In the genomic region with DNA sequence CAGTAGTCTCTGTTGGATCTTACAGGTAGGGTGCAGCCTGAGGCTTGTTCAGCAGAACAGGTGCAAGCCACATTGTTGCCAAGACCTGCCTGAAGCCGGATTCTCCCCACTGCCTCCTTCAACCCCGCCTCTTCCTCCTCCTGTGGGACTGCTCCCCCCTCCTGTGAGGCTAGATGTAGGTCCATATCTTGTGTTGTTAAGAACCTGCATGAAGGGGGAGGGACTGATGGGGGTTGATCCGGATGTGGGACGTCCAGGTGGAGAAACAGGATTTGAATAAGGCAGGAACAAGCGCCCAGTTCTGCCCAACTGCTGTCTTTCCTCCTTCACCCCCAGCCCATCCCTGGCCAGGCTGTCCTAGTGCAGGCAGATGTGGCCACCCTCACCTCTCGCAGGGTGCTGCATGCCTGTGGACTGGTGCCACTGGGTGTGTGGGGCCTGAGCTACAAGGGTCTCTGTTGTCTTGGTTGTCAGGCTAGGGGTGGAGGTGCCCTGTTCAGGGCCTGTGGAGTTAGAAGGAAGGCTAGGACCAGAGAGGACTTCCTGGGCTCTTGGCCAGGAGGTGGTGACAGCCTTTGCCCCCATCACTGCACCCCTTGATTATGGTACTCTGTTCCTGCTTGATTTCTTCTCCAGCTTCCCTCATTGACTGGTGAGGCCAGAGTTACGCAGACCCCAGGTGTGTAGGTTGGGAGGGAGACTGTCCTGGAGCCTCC, we compare ENCODE assay signal across 9 cellular contexts. TPM values are rescaled to one million over a fixed set of nuclear protein-coding genes. Genes with fewer than 3 reads are reported as not detected.
DNase-seq lines count a peak whose midpoint lies in the region; ATAC-seq and TF ChIP-seq lines count a peak whose summit lies in the region.
"Had no signal": no experiment of that assay in that cellular context is flagged by ENCODE, and none has a peak within 500 bp of the region (broad histone marks: within the 10 kb centered on the region; RNA-seq: fewer than 3 reads in every experiment).

No MANE protein-coding gene starts in this region.

- peaks cover 52% of the 10 kb centered on the region for H3K27me3 Mint-ChIP-seq in H9 (ENCODE audit: low read depth)

- H2AK5ac ChIP-seq in H9 (ENCODE audit: insufficient read length, low read length) = no peak overlapping the region

- no peak overlapping the region for H2BK120ac ChIP-seq in H9 (ENCODE audit: low read depth, low read length, poor library complexity, severe bottlenecking)

- H4K20me1 ChIP-seq in H9 (ENCODE audit: control insufficient read depth, insufficient read depth, insufficient read length) (no peaks in the 10 kb centered on the region), fibroblast of lung (ENCODE audit: control insufficient read depth, extremely low read depth, insufficient read depth, low read length) (no peaks in the 10 kb centered on the region), smooth muscle cell (ENCODE audit: low read depth) (peaks cover 62% of the 10 kb centered on the region)

- H3K23me2 ChIP-seq in H9 (ENCODE audit: insufficient read length, low read depth, low read length, poor library complexity, severe bottlenecking) = peaks cover 17% of the 10 kb centered on the region

- H3K27ac ChIP-seq in H9 (ENCODE audit: insufficient read length, low read depth, low read length) = no peak overlapping the region
- H3K27ac ChIP-seq in VCaP = peak overlapping the region; percentile 98
- peak overlapping the region; percentile 80 for H3K27ac ChIP-seq in fibroblast of lung (ENCODE audit: insufficient read depth, low read length)
- H3K27ac ChIP-seq in smooth muscle cell (ENCODE audit: low read depth) = peak overlapping the region; percentile 12

- H3F3A ChIP-seq in smooth muscle cell (ENCODE audit: low read depth) = no peaks in the 10 kb centered on the region

- peak overlapping the region; percentile 64 to 76 (median 70) for H3K4me3 ChIP-seq in fibroblast of lung (replicated peaks in 1 of 4; ENCODE audit: control extremely low read depth in 1 of 4, insufficient read depth in 1 of 4, low read depth in 3 of 4, low read length in 4 of 4)
- H3K4me3 ChIP-seq in smooth muscle cell = peak overlapping the region; percentile 72

- no peak overlapping the region for H4K5ac ChIP-seq in H9 (ENCODE audit: insufficient read length, low read depth, low read length)

- H3K79me1 ChIP-seq in H9 (ENCODE audit: insufficient read depth, low read depth, low read length, poor library complexity, severe bottlenecking) = no peaks in the 10 kb centered on the region

- no peak overlapping the region for H3K23ac ChIP-seq in H9 (ENCODE audit: insufficient read length, low read depth, low read length)

- H3K4me2 ChIP-seq in H9 (ENCODE audit: insufficient read depth, insufficient read length, low read length) (no peak overlapping the region), fibroblast of lung (ENCODE audit: extremely low read depth, insufficient read depth, low read length) (peak overlapping the region; percentile 76), smooth muscle cell (peak overlapping the region; percentile 90)

- no peak overlapping the region for H3T11ph ChIP-seq in H9 (ENCODE audit: low read length)

- no peak overlapping the region for H3K4ac ChIP-seq in H9 (ENCODE audit: low read depth, low read length)

- no peaks in the 10 kb centered on the region for H3K79me2 ChIP-seq in H9 (ENCODE audit: insufficient read depth, low read length)
- H3K79me2 ChIP-seq in fibroblast of lung (ENCODE audit: control insufficient read depth, insufficient read depth, low read length) = no peaks in the 10 kb centered on the region
- H3K79me2 ChIP-seq in smooth muscle cell (ENCODE audit: low read depth) = peaks cover 6% of the 10 kb centered on the region

- TF ChIP-seq CTCF in H9 (conservative IDR thresholded peaks at IDR 0.05) = no peak
- TF ChIP-seq CTCF in VCaP (conservative IDR thresholded peaks at IDR 0.05) = no peak
- TF ChIP-seq CTCF in fibroblast of lung (conservative IDR thresholded peaks at IDR 0.05 in 1 of 2, IDR thresholded peaks at IDR 0.05 in 1 of 2; ENCODE audit: low read depth in 1 of 2, low read length in 2 of 2) = no peak
- no peak for TF ChIP-seq CTCF in smooth muscle cell (IDR thresholded peaks at IDR 0.05; ENCODE audit: borderline replicate concordance, insufficient read depth, poor library complexity, severe bottlenecking)
- TF ChIP-seq CTCF in omental fat pad (IDR thresholded peaks at IDR 0.05) = no peak

- no CpG with 5 or more reads among the region's 7 CpGs for WGBS in H9 (ENCODE audit: extremely low coverage, insufficient read length, low lambda C conversion rate)
- WGBS in smooth muscle cell (ENCODE audit: low lambda C conversion rate) = 78% methylated on average over 7 of the region's 7 CpGs

- H2AFZ ChIP-seq in H9 (ENCODE audit: low read length) = no peak overlapping the region
- H2AFZ ChIP-seq in fibroblast of lung (ENCODE audit: low read length) = no peak overlapping the region
- no peak overlapping the region for H2AFZ ChIP-seq in smooth muscle cell (ENCODE audit: low read depth)

- no peak overlapping the region for H3K14ac ChIP-seq in H9 (ENCODE audit: insufficient read depth, low read length)

- peak; percentile 19 for DNase-seq in H9
- peak in 1 of 2 donors; percentile 39 for DNase-seq in fibroblast of lung (ENCODE audit: low read depth in 2 of 2)
- no peak for DNase-seq in smooth muscle cell (lab: John Stamatoyannopoulos, UW; ENCODE audit: unreplicated experiment)
- no peak for DNase-seq in NCI-H187 treated with DMSO at 0.1 percent for 48 hours (lab: John Stamatoyannopoulos, UW)
- DNase-seq in G401 (ENCODE audit: low spot score) = no peak
- DNase-seq in omental fat pad (ENCODE audit: low spot score) = no peak

- H3K18ac ChIP-seq in H9 (ENCODE audit: insufficient read length, low read depth, low read length) = no peak overlapping the region

- H3K4me1 Mint-ChIP-seq in H9 = peaks cover 25 to 31% of the 10 kb centered on the region in 2 experiments

- no peak overlapping the region for H4K8ac ChIP-seq in H9 (replicated peaks; ENCODE audit: insufficient read length, low read depth, low read length)

- peaks cover 7% of the 10 kb centered on the region for H3K36me3 ChIP-seq in fibroblast of lung (ENCODE audit: control insufficient read depth, insufficient read depth, low read length)
- H3K36me3 ChIP-seq in smooth muscle cell (ENCODE audit: low read depth) = no peaks in the 10 kb centered on the region

- no peaks in the 10 kb centered on the region; a peak in 1 of 5 replicates for H3K9me3 Mint-ChIP-seq in H9

- H3K27me3 ChIP-seq in H9 (ENCODE audit: insufficient read depth, low read length) (peaks cover 7% of the 10 kb centered on the region; the same call in 1 of the 2 replicates), fibroblast of lung (ENCODE audit: control insufficient read depth, insufficient read depth, low read length) (no peaks in the 10 kb centered on the region), smooth muscle cell (ENCODE audit: low read depth) (no peaks in the 10 kb centered on the region)

- no peak overlapping the region for H3K9ac ChIP-seq in H9 (ENCODE audit: extremely low read depth, insufficient read length, low read length)
- peak overlapping the region; percentile 90 for H3K9ac ChIP-seq in fibroblast of lung (ENCODE audit: insufficient read depth, low read length)
- H3K9ac ChIP-seq in smooth muscle cell (ENCODE audit: low read depth) = peak overlapping the region; percentile 81

- ATAC-seq in GM18907 (IDR thresholded peaks at IDR 0.05; ENCODE audit: unreplicated experiment) (no peak), omental fat pad (ENCODE audit: low FRiP score) (no peak)

- H2BK12ac ChIP-seq in H9 (ENCODE audit: insufficient read length, low read depth, low read length) = no peak overlapping the region

- H2BK5ac ChIP-seq in H9 (ENCODE audit: insufficient read length, low read length) = no peak overlapping the region

- H3K27ac Mint-ChIP-seq in H9 = no peak overlapping the region

- H3K4me3 Mint-ChIP-seq in H9 = peak overlapping the region in 1 of 2 experiments; percentile 88; a peak in 3 of 5 replicates

- H3K9me3 ChIP-seq in H9 (ENCODE audit: control insufficient read depth, low read depth, low read length) = no peaks in the 10 kb centered on the region
- no peaks in the 10 kb centered on the region for H3K9me3 ChIP-seq in fibroblast of lung (ENCODE audit: control insufficient read depth, insufficient read depth, low read depth, low read length)
- no peaks in the 10 kb centered on the region for H3K9me3 ChIP-seq in smooth muscle cell (replicated peaks; ENCODE audit: low read depth)

- H3K36me3 Mint-ChIP-seq in H9 (ENCODE audit: insufficient read depth in 1 of 3, low read depth in 3 of 3) = peaks cover 0 to 19% (median 13%) of the 10 kb centered on the region in 3 experiments; a peak in 6 of 7 replicates

- no peaks in the 10 kb centered on the region; the same call in 1 of the 2 replicates for H3K4me1 ChIP-seq in H9 (ENCODE audit: insufficient read depth, low read length)
- H3K4me1 ChIP-seq in fibroblast of lung (ENCODE audit: control insufficient read depth, extremely low read depth, insufficient read depth, low read length) = peaks cover 10% of the 10 kb centered on the region
- peaks cover 8% of the 10 kb centered on the region for H3K4me1 ChIP-seq in smooth muscle cell (ENCODE audit: low read depth)

- in situ Hi-C loops in G401 (cut with HindIII; ENCODE audit: low sequenced_read_pairs) = no loop called here

- no peak overlapping the region for H3K56ac ChIP-seq in H9 (ENCODE audit: insufficient read length, low read depth, low read length)

- H2BK20ac ChIP-seq in H9 (ENCODE audit: low read depth, low read length, poor library complexity, severe bottlenecking) = no peak overlapping the region

- H2BK15ac ChIP-seq in H9 (ENCODE audit: low read depth, low read length) = no peak overlapping the region

- no peak overlapping the region for H4K91ac ChIP-seq in H9 (ENCODE audit: insufficient read length, low read depth, low read length)

RNA-seq across cellular contexts. Expression of a gene that starts 1.4 kb away (rescaled TPM):
- 25.8 and 27.3 TPM in 2 replicates for total RNA-seq in H9 (2021)
- total RNA-seq in fibroblast of lung = 2.1 and 3.8 TPM in 2 replicates
- polyA plus RNA-seq in fibroblast of lung = 4.1 and 15.9 TPM in 2 replicates
- 7.9 and 23.3 TPM in 2 replicates for polyA plus RNA-seq in fibroblast of lung (2012)
- polyA minus RNA-seq in fibroblast of lung (ENCODE audit: low replicate concordance) = 16.6 and 62.1 TPM in 2 replicates
- 178 and 182 TPM in 2 replicates for total RNA-seq in smooth muscle cell
- polyA plus RNA-seq in smooth muscle cell = 510 and 634 TPM in 2 replicates
- 9.8 and 16.5 TPM in 2 replicates for total RNA-seq in G401 (2014; rRNA removed; shearing (Covaris generic))
- total RNA-seq in omental fat pad = 1,000 to 10,000 TPM in 1 of 4 donors, 100 to 1,000 TPM in 2, 10 to 100 TPM in 1; 74.9 to 1,106 (median 350) TPM

RNA-seq across cellular contexts. Expression of a gene that starts 17.1 kb away (rescaled TPM):
- total RNA-seq in H9 (2021) (58.3 and 61.1 TPM in 2 replicates), fibroblast of lung (90.3 and 103 TPM in 2 replicates), smooth muscle cell (62.6 and 73.4 TPM in 2 replicates), omental fat pad (10 to 100 TPM; 33.6 to 65.5 (median 52.6) TPM)
- polyA plus RNA-seq in fibroblast of lung (82.2 and 82.9 TPM in 2 replicates), smooth muscle cell (114 and 120 TPM in 2 replicates)
- 78.1 and 79.9 TPM in 2 replicates for polyA plus RNA-seq in fibroblast of lung (2012)
- 109 and 186 TPM in 2 replicates for polyA minus RNA-seq in fibroblast of lung (ENCODE audit: low replicate concordance)
- total RNA-seq in G401 (2014; rRNA removed; shearing (Covaris generic)) = 54.7 and 72.2 TPM in 2 replicates

RNA-seq across cellular contexts. Expression of a gene that starts 26.9 kb away (rescaled TPM):
- total RNA-seq in H9 (2021) (not detected in 2 replicates), fibroblast of lung (2.0 and 2.1 TPM in 2 replicates), smooth muscle cell (not detected in 2 replicates), omental fat pad (1 to 10 TPM in 3 of 4 donors, not detected in 1; 1.1 to 1.9 (median 1.1) TPM)
- polyA plus RNA-seq in fibroblast of lung (1.9 and 4.8 TPM in 2 replicates), smooth muscle cell (not detected in 2 replicates)
- polyA plus RNA-seq in fibroblast of lung (2012) = 1.5 and 2.8 TPM in 2 replicates
- not detected in 2 replicates for polyA minus RNA-seq in fibroblast of lung (ENCODE audit: low replicate concordance)
- total RNA-seq in G401 (2014; rRNA removed; shearing (Covaris generic)) = not detected in 2 replicates
- total RNA-seq: RPMI7951 had no signal

RNA-seq across cellular contexts. Expression of a gene that starts 45.9 kb away (rescaled TPM):
- 1.1 and 1.2 TPM in 2 replicates for total RNA-seq in H9 (2021)
- 11.3 and 12.1 TPM in 2 replicates for total RNA-seq in fibroblast of lung
- polyA plus RNA-seq in fibroblast of lung = 4.9 and 5.3 TPM in 2 replicates
- polyA plus RNA-seq in fibroblast of lung (2012) = 6.0 and 6.7 TPM in 2 replicates
- 7.3 and 10.0 TPM in 2 replicates for polyA minus RNA-seq in fibroblast of lung (ENCODE audit: low replicate concordance)
- 4.1 and 12.2 TPM in 2 replicates for total RNA-seq in smooth muscle cell
- 32.4 and 36.8 TPM in 2 replicates for polyA plus RNA-seq in smooth muscle cell
- 33.3 and 78.2 TPM in 2 replicates for total RNA-seq in G401 (2014; rRNA removed; shearing (Covaris generic))
- 10 to 100 TPM; 19.0 to 67.9 (median 29.5) TPM for total RNA-seq in omental fat pad
